ENCODE assay signal across 29 cellular contexts in genomic region chr3:139808196-139808595, GRCh38.
"Had no signal": no experiment of that assay in that cellular context is flagged by ENCODE, and none has a peak within 500 bp of the region (broad histone marks: within the 10 kb centered on the region; RNA-seq: fewer than 3 reads in every experiment).

No MANE protein-coding gene starts in this region.

- H3K9me3 ChIP-seq: body of pancreas, esophagus muscularis mucosa had no signal

- ATAC-seq: activated T-helper 17 cell treated with anti-CD3 and anti-CD28 coated beads, Interleukin-2, amount 50 U/mL, for 72 hours; body of pancreas; effector memory CD8-positive, alpha-beta T cell; WTC11 had no signal

- H3K27me3 ChIP-seq: body of pancreas, esophagus muscularis mucosa had no signal

- H3K36me3 ChIP-seq: esophagus muscularis mucosa had no signal

- DNase-seq: activated CD4-positive, alpha-beta memory T cell treated with anti-CD3 and anti-CD28 coated beads, Interleukin-2, amount 10 ng/mL, durations not matched to agents 7 days and 5 days; activated CD4-positive, alpha-beta T cell treated with anti-CD3 and anti-CD28 coated beads for 1 hour; activated CD4-positive, alpha-beta T cell treated with anti-CD3 and anti-CD28 coated beads for 4 hours; activated CD4-positive, alpha-beta T cell treated with anti-CD3 and anti-CD28 coated beads, Interleukin-2, amount 10 ng/mL, durations not matched to agents 7 days and 5 days; activated CD4-positive, alpha-beta T cell treated with anti-CD3 and anti-CD28 coated beads, Interleukin-2, amount 50 U/mL, for 4 hours; activated CD8-positive, alpha-beta memory T cell treated with anti-CD3 and anti-CD28 coated beads, Interleukin-2, amount 50 U/mL, for 48 hours; activated effector memory CD4-positive, alpha-beta T cell treated with Interleukin-2 at 50 U/mL for 16 hours; activated gamma-delta T cell treated with Interleukin-2 at 50 U/mL for 16 hours; activated naive CD4-positive, alpha-beta T cell treated with anti-CD3 and anti-CD28 coated beads, Interleukin-2, amount 50 U/mL, for 16 hours; activated naive CD4-positive, alpha-beta T cell treated with Interleukin-2 at 50 U/mL for 16 hours; activated T-cell treated with anti-CD3 and anti-CD28 coated beads for 4 hours; activated T-cell treated with anti-CD3 and anti-CD28 coated beads, Interleukin-2, amount 50 U/mL, for 24 hours; amygdala; aorta; body of pancreas; caudate nucleus; dermis blood vessel endothelial cell; effector CD4-positive, alpha-beta T cell; effector memory CD8-positive, alpha-beta T cell; erythroblast; foreskin melanocyte; head of caudate nucleus; T-helper 2 cell had no signal

- H3K4me1 ChIP-seq: body of pancreas, esophagus muscularis mucosa had no signal

- H3K4me3 ChIP-seq: body of pancreas, coronary artery, esophagus muscularis mucosa had no signal

- FAIRE-seq: TTC549 had no signal

- H3K27ac ChIP-seq: body of pancreas, coronary artery, esophagus muscularis mucosa, VCaP had no signal
